ENCODE assay signal across 1 cellular context in the genomic region with DNA sequence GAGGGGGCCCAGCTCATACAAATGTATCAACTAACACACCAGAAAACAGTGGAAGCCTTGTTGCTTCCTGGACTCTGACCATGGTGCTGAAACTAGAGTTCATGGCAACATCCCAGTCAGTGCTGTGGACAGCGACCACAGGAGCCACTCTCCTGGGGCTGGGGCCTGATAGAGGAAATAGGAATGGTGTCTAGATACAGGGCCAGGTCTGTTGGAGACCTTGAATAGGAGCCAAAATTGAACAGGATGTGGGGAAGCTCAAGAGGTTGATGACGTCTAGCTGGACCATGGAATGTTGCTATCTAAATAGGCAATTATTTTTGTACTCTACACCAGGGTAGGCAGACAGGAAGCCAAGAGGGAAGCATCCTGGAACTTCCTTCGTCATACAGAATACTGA.
TF ChIP-seq lines count a peak whose summit lies in the region.

No MANE protein-coding gene starts in this region.

TF ChIP-seq in K562, 482 proteins besides CTCF, POLR2A, EP300 and RAD21 (continued from another document):
- TF ChIP-seq ZBTB9 (CRISPR knock-in tag; IDR thresholded peaks at IDR 0.05): no peak
- TF ChIP-seq CCNT2 (IDR thresholded peaks at IDR 0.05; ENCODE audit: borderline replicate concordance, extremely low read depth, insufficient read length, low read depth, low read length): no peak
- no peak for TF ChIP-seq SRSF1 (IDR thresholded peaks at IDR 0.05; ENCODE audit: low read depth, low read length)
- no peak for TF ChIP-seq ZNF655 (CRISPR knock-in tag; IDR thresholded peaks at IDR 0.05)
- TF ChIP-seq, protein P1, sequence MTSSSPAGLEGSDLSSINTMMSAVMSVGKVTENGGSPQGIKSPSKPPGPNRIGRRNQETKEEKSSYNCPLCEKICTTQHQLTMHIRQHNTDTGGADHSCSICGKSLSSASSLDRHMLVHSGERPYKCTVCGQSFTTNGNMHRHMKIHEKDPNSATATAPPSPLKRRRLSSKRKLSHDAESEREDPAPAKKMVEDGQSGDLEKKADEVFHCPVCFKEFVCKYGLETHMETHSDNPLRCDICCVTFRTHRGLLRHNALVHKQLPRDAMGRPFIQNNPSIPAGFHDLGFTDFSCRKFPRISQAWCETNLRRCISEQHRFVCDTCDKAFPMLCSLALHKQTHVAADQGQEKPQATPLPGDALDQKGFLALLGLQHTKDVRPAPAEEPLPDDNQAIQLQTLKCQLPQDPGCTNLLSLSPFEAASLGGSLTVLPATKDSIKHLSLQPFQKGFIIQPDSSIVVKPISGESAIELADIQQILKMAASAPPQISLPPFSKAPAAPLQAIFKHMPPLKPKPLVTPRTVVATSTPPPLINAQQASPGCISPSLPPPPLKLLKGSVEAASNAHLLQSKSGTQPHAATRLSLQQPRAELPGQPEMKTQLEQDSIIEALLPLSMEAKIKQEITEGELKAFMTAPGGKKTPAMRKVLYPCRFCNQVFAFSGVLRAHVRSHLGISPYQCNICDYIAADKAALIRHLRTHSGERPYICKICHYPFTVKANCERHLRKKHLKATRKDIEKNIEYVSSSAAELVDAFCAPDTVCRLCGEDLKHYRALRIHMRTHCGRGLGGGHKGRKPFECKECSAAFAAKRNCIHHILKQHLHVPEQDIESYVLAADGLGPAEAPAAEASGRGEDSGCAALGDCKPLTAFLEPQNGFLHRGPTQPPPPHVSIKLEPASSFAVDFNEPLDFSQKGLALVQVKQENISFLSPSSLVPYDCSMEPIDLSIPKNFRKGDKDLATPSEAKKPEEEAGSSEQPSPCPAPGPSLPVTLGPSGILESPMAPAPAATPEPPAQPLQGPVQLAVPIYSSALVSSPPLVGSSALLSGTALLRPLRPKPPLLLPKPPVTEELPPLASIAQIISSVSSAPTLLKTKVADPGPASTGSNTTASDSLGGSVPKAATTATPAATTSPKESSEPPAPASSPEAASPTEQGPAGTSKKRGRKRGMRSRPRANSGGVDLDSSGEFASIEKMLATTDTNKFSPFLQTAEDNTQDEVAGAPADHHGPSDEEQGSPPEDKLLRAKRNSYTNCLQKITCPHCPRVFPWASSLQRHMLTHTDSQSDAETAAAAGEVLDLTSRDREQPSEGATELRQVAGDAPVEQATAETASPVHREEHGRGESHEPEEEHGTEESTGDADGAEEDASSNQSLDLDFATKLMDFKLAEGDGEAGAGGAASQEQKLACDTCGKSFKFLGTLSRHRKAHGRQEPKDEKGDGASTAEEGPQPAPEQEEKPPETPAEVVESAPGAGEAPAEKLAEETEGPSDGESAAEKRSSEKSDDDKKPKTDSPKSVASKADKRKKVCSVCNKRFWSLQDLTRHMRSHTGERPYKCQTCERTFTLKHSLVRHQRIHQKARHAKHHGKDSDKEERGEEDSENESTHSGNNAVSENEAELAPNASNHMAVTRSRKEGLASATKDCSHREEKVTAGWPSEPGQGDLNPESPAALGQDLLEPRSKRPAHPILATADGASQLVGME (CRISPR knock-in tag; IDR thresholded peaks at IDR 0.05): no peak
- TF ChIP-seq PTBP1 (IDR thresholded peaks at IDR 0.05; ENCODE audit: low read depth, low read length): no peak
- TF ChIP-seq ZNF75A (CRISPR knock-in tag; IDR thresholded peaks at IDR 0.05): no peak
- TF ChIP-seq ZBTB33 (CRISPR knock-in tag; IDR thresholded peaks at IDR 0.05): no peak
- TF ChIP-seq NCOR1 (IDR thresholded peaks at IDR 0.05): no peak
- TF ChIP-seq FOXO4 (CRISPR knock-in tag; IDR thresholded peaks at IDR 0.05): no peak
